Comparison of ENCODE assay signal across 13 cellular contexts in genomic region chr20:36470482-36471062, GRCh38.
DNase-seq lines count a peak whose midpoint lies in the region; ATAC-seq, FAIRE-seq and TF ChIP-seq lines count a peak whose summit lies in the region.
"Had no signal": no experiment of that assay in that cellular context is flagged by ENCODE, and none has a peak within 500 bp of the region (broad histone marks: within the 10 kb centered on the region; RNA-seq: fewer than 3 reads in every experiment).

No MANE protein-coding gene starts in this region.

- H3K9me3 ChIP-seq in HepG2 (ENCODE audit: low read length), result no peaks in the 10 kb centered on the region
- no peaks in the 10 kb centered on the region for H3K9me3 ChIP-seq in right lobe of liver
- no peaks in the 10 kb centered on the region for H3K9me3 ChIP-seq in muscle layer of colon (ENCODE audit: low read length)
- H3K9me3 ChIP-seq in upper lobe of right lung, result no peaks in the 10 kb centered on the region
- H3K9me3 ChIP-seq: esophagus squamous epithelium had no signal

- H3K4me3 ChIP-seq in HepG2 (replicated peaks in 1 of 3; ENCODE audit: insufficient read depth in 1 of 3, low read depth in 2 of 3, low read length in 3 of 3) (no peak overlapping the region), right lobe of liver (no peak overlapping the region), muscle layer of colon (ENCODE audit: low read depth in 1 of 2, low read length in 2 of 2) (no peak overlapping the region), upper lobe of right lung (no peak overlapping the region)
- H3K4me3 ChIP-seq: esophagus squamous epithelium, lung had no signal

- no TSS peak for BruUV-seq in HepG2 (replicated peaks; lab: Mats Ljungman, UMichigan)

- TF ChIP-seq POLR2A in HepG2 (IDR thresholded peaks at IDR 0.05; ENCODE audit: insufficient read depth in 1 of 2, low read depth in 2 of 2, low read length in 2 of 2) (0 out of 4 replicates have a peak, but pooled peaks of 1 of the 2 experiments have one; percentile 5), right lobe of liver (IDR thresholded peaks at IDR 0.05) (no peak), Raji (IDR thresholded peaks at IDR 0.05; ENCODE audit: insufficient read depth, low read depth, low read length) (peak; percentile 29; the same call in 1 of the 2 replicates)

- CTCF ChIA-PET in HepG2 (lab: Yijun Ruan, JAX; ENCODE audit: low intra/inter-chr PET ratio, low total read pairs) (no interaction called here), GM10248 (lab: Yijun Ruan, JAX) (interaction anchor here (0.9 to 1.4 kb wide), 4 partner anchors 9 to 314 kb away, joined by 3 to 5 read pairs (median 4); no protein-coding TSS in a partner anchor)

- ATAC-seq in HepG2 (no peak), right lobe of liver (no peak), upper lobe of right lung (no peak), GM21526 (IDR thresholded peaks at IDR 0.05; ENCODE audit: low FRiP score, unreplicated experiment) (no peak)
- ATAC-seq: activated naive CD4-positive, alpha-beta T cell treated with anti-CD3 and anti-CD28 coated beads, Interleukin-2, amount 50 U/mL, for 72 hours; stimulated activated effector memory CD8-positive, alpha-beta T cell treated with anti-CD3 and anti-CD28 coated beads, Interleukin-12 subunit alpha, Interleukin-12 subunit beta, amount 100 ng/mL, for 72 hours had no signal

- H3K27me3 ChIP-seq in HepG2 (ENCODE audit: control insufficient read depth in 1 of 2, insufficient read depth in 2 of 2, low read length in 2 of 2), result no peaks in the 10 kb centered on the region
- no peaks in the 10 kb centered on the region for H3K27me3 ChIP-seq in right lobe of liver
- H3K27me3 ChIP-seq in muscle layer of colon (ENCODE audit: control insufficient read depth in 1 of 2, insufficient read depth in 2 of 2, low read length in 2 of 2), result no peaks in the 10 kb centered on the region
- H3K27me3 ChIP-seq in upper lobe of right lung, result no peaks in the 10 kb centered on the region
- H3K27me3 ChIP-seq: esophagus squamous epithelium had no signal

- DNase-seq in HepG2 (ENCODE audit: low spot score) (no peak), right lobe of liver (no peak), upper lobe of right lung (no peak), GM10248 (ENCODE audit: extremely low spot score) (no peak), A172 (ENCODE audit: low spot score) (no peak)
- DNase-seq: esophagus squamous epithelium had no signal

- H3K9ac ChIP-seq in HepG2 (ENCODE audit: insufficient read depth, low read depth, low read length) (peak overlapping the region; percentile 2; the same call in 1 of the 2 replicates), muscle layer of colon (ENCODE audit: low read length) (no peak overlapping the region)
- H3K9ac ChIP-seq: parathyroid adenoma had no signal

- H3K27ac ChIP-seq in HepG2 (ENCODE audit: extremely low read length, insufficient read depth, low read length), result peak overlapping the region; percentile 57
- H3K27ac ChIP-seq in right lobe of liver, result no peak overlapping the region
- peak overlapping the region; percentile 54 for H3K27ac ChIP-seq in muscle layer of colon (ENCODE audit: low read depth, low read length)
- H3K27ac ChIP-seq in upper lobe of right lung, result peak overlapping the region; percentile 47
- H3K27ac ChIP-seq: parathyroid adenoma had no signal

- in situ Hi-C loops in HepG2 (cut with HindIII; ENCODE audit: extremely low pct_ligation_motif_present, low pct_unique_long_range_greater_than_20kb), result no loop called here

- H3K36me3 ChIP-seq in HepG2 (replicated peaks in 1 of 2; ENCODE audit: control insufficient read depth in 1 of 2, insufficient read depth in 2 of 2, low read length in 2 of 2), result peaks cover under 1 to 2% of the 10 kb centered on the region in 2 experiments; a peak in 2 of 5 replicates
- no peaks in the 10 kb centered on the region for H3K36me3 ChIP-seq in right lobe of liver
- no peaks in the 10 kb centered on the region for H3K36me3 ChIP-seq in muscle layer of colon (ENCODE audit: insufficient read depth, low read length)
- no peaks in the 10 kb centered on the region for H3K36me3 ChIP-seq in upper lobe of right lung
- H3K36me3 ChIP-seq: esophagus squamous epithelium had no signal

- intact Hi-C loops in HepG2 (cut with micrococcal nuclease; ENCODE audit: unreplicated experiment) (no loop called here), right lobe of liver (cut with DNase I) (no loop called here), upper lobe of right lung (cut with DNase I) (no loop called here)

- no peak for TF ChIP-seq EP300 in HepG2 (IDR thresholded peaks at IDR 0.05; ENCODE audit: low read depth in 2 of 2, low read length in 2 of 2)
- TF ChIP-seq EP300 in HepG2 (CRISPR knock-in tag; IDR thresholded peaks at IDR 0.05; ENCODE audit: borderline replicate concordance), result no peak

- no peak for TF ChIP-seq CTCF in HepG2 (CRISPR knock-in tag; IDR thresholded peaks at IDR 0.05)
- TF ChIP-seq CTCF in right lobe of liver (IDR thresholded peaks at IDR 0.05), result no peak
- TF ChIP-seq CTCF in upper lobe of right lung (IDR thresholded peaks at IDR 0.05), result no peak
- no peak for TF ChIP-seq CTCF in GM10248 (IDR thresholded peaks at IDR 0.05; ENCODE audit: control extremely low read depth, extremely low read depth, low read depth, missing control alignments)

- peaks cover 27% of the 10 kb centered on the region for H4K20me1 ChIP-seq in HepG2 (ENCODE audit: insufficient read depth, low read length)

- POLR2A ChIA-PET in HepG2 (lab: Yijun Ruan, JAX) (interaction anchor here (0.9 to 3.1 kb wide), 2 partner anchors 8 to 128 kb away, joined by 3 to 13 read pairs; no protein-coding TSS in a partner anchor), GM10248 (lab: Yijun Ruan, JAX) (no interaction called here)

- H3K4me1 ChIP-seq in HepG2 (ENCODE audit: insufficient read depth, low read length), result peaks cover 94% of the 10 kb centered on the region
- H3K4me1 ChIP-seq in right lobe of liver, result peaks cover 0 to 55% (median 29%) of the 10 kb centered on the region in 4 donors
- H3K4me1 ChIP-seq in muscle layer of colon (ENCODE audit: insufficient read depth, low read length), result peaks cover 86% of the 10 kb centered on the region
- H3K4me1 ChIP-seq in upper lobe of right lung, result peaks cover 84% of the 10 kb centered on the region

- H2AFZ ChIP-seq in HepG2 (ENCODE audit: low read length), result no peak overlapping the region
- H2AFZ ChIP-seq: parathyroid adenoma had no signal

- WGBS in HepG2 (ENCODE audit: low lambda C conversion rate), result 85% methylated on average over 7 of the region's 7 CpGs
- WGBS in right lobe of liver (ENCODE audit: insufficient coverage, low coverage, low lambda C conversion rate, missing lambda C conversion rate), result 73% methylated on average over 7 of the region's 7 CpGs

- no peak for TF ChIP-seq RAD21 in HepG2 (CRISPR knock-in tag; IDR thresholded peaks at IDR 0.05)

- FAIRE-seq in HepG2 (lab: Jason Lieb, UNC), result no peak

- peaks cover 63% of the 10 kb centered on the region for H3K79me2 ChIP-seq in HepG2 (ENCODE audit: insufficient read depth, low read length)

- no peak overlapping the region for H3K4me2 ChIP-seq in HepG2 (ENCODE audit: low read depth, low read length)

TF ChIP-seq in HepG2, 621 proteins besides CTCF, POLR2A, EP300 and RAD21 (continues in another document):
- no peak for TF ChIP-seq ARID4A (CRISPR knock-in tag; IDR thresholded peaks at IDR 0.05; ENCODE audit: borderline replicate concordance)
- TF ChIP-seq GMEB2 (CRISPR knock-in tag; IDR thresholded peaks at IDR 0.05; ENCODE audit: low read depth), result no peak

Comparison
In these comparisons a context has a peak if more than half of its experiments do, and no peak if none do; other contexts are left out.
1. H3K27ac ChIP-seq: peak in HepG2 (single experiment), muscle layer of colon (single experiment) and upper lobe of right lung (single experiment); none in right lobe of liver (0 of 3).